In genomic region chr15:31571676-31572075, GRCh38 we compare ENCODE assay signal across 14 cellular contexts.
DNase-seq lines count a peak whose midpoint lies in the region; ATAC-seq and TF ChIP-seq lines count a peak whose summit lies in the region.
"Had no signal": no experiment of that assay in that cellular context is flagged by ENCODE, and none has a peak within 500 bp of the region (broad histone marks: within the 10 kb centered on the region; RNA-seq: fewer than 3 reads in every experiment).

No MANE protein-coding gene starts in this region.

- H3K27ac Mint-ChIP-seq in MCF 10A (ENCODE audit: low read depth, unreplicated experiment) (no peak overlapping the region), WTC11 (no peak overlapping the region)
- no peak overlapping the region for H3K27ac Mint-ChIP-seq in activated naive CD4-positive, alpha-beta T cell treated with anti-CD3 and anti-CD28 coated beads, Interleukin-2, amount 10 ng/mL, durations not matched to agents 7 days and 5 days
- H3K27ac Mint-ChIP-seq: activated T-helper 1 cell treated with anti-CD3 and anti-CD28 coated beads, Interleukin-12 subunit alpha, Interleukin-12 subunit beta, Interleukin-2, Interleukin-4 antibody, amounts not matched to agents 30 ng/mL and 10 ng/mL and 1 ng/mL, durations not matched to agents 14 hours and 24 hours and 36 hours; CD4-positive, alpha-beta memory T cell had no signal

- POLR2A ChIA-PET in MCF 10A (lab: Yijun Ruan, JAX): interaction anchor here (0.8 kb wide), 1 partner anchor 21 kb away, joined by 4 read pairs; no protein-coding TSS in a partner anchor
- POLR2A ChIA-PET in WTC11 (lab: Charles Lee): no interaction called here

- no peaks in the 10 kb centered on the region for H3K4me1 ChIP-seq in breast epithelium
- H3K4me1 ChIP-seq: esophagus muscularis mucosa had no signal

- H3K27ac ChIP-seq in breast epithelium: no peak overlapping the region
- H3K27ac ChIP-seq: esophagus muscularis mucosa had no signal

- H3K4me3 Mint-ChIP-seq in MCF 10A (ENCODE audit: unreplicated experiment) (no peak overlapping the region), WTC11 (no peak overlapping the region)
- no peak overlapping the region for H3K4me3 Mint-ChIP-seq in activated naive CD4-positive, alpha-beta T cell treated with anti-CD3 and anti-CD28 coated beads, Interleukin-2, amount 10 ng/mL, durations not matched to agents 7 days and 5 days
- H3K4me3 Mint-ChIP-seq: activated T-helper 1 cell treated with anti-CD3 and anti-CD28 coated beads, Interleukin-12 subunit alpha, Interleukin-12 subunit beta, Interleukin-2, Interleukin-4 antibody, amounts not matched to agents 30 ng/mL and 10 ng/mL and 1 ng/mL, durations not matched to agents 14 hours and 24 hours and 36 hours; CD4-positive, alpha-beta memory T cell had no signal

- no peak for TF ChIP-seq POLR2A in breast epithelium (IDR thresholded peaks at IDR 0.05)

- no TSS peak for BruUV-seq in MCF 10A (replicated peaks; lab: Mats Ljungman, UMichigan)

- CTCF ChIA-PET in MCF 10A (lab: Yijun Ruan, JAX): interaction anchor here (0.6 to 4.0 kb wide), 30 partner anchors 8 to 648 kb away, joined by 3 to 33 read pairs (median 4); partner anchors contain the start of gene OTUD7A
- CTCF ChIA-PET in WTC11 (lab: Charles Lee): no interaction called here
- CTCF ChIA-PET in activated naive CD4-positive, alpha-beta T cell treated with anti-CD3 and anti-CD28 coated beads, Interleukin-2, amount 10 ng/mL, durations not matched to agents 7 days and 5 days (lab: Charles Lee): no interaction called here

- H3K4me1 Mint-ChIP-seq in MCF 10A (ENCODE audit: insufficient read depth, unreplicated experiment) (peaks cover 5% of the 10 kb centered on the region), WTC11 (peaks cover 21% of the 10 kb centered on the region)
- no peaks in the 10 kb centered on the region for H3K4me1 Mint-ChIP-seq in activated naive CD4-positive, alpha-beta T cell treated with anti-CD3 and anti-CD28 coated beads, Interleukin-2, amount 10 ng/mL, durations not matched to agents 7 days and 5 days
- H3K4me1 Mint-ChIP-seq: CD4-positive, alpha-beta memory T cell had no signal

- peak; percentile 42 for TF ChIP-seq CTCF in MCF 10A (IDR thresholded peaks at IDR 0.05; ENCODE audit: unreplicated experiment)
- TF ChIP-seq CTCF in breast epithelium (IDR thresholded peaks at IDR 0.05): no peak
- TF ChIP-seq CTCF in WTC11 (IDR thresholded peaks at IDR 0.05): no peak

- H3K9me3 ChIP-seq in breast epithelium: peaks cover 0 to 4% of the 10 kb centered on the region in 2 donors

- peak; percentile 50; the same call in 1 of the 2 replicates for ATAC-seq in WTC11
- no peak for ATAC-seq in stimulated activated naive CD8-positive, alpha-beta T cell treated with anti-CD3 and anti-CD28 coated beads, Interleukin-15, Interleukin-2, amounts not matched to agents 100 U/mL and 50 U/mL, for 24 hours
- ATAC-seq: Right ventricle myocardium inferior had no signal

- H3K36me3 Mint-ChIP-seq in MCF 10A (ENCODE audit: insufficient read depth, unreplicated experiment) (no peaks in the 10 kb centered on the region), WTC11 (peaks cover 24% of the 10 kb centered on the region)
- no peaks in the 10 kb centered on the region for H3K36me3 Mint-ChIP-seq in activated naive CD4-positive, alpha-beta T cell treated with anti-CD3 and anti-CD28 coated beads, Interleukin-2, amount 10 ng/mL, durations not matched to agents 7 days and 5 days

- no peak overlapping the region for H3K4me3 ChIP-seq in breast epithelium
- H3K4me3 ChIP-seq: esophagus muscularis mucosa had no signal

- H3K27me3 ChIP-seq in breast epithelium: no peaks in the 10 kb centered on the region
- H3K27me3 ChIP-seq: esophagus muscularis mucosa had no signal

- peak; percentile 41 for DNase-seq in MCF 10A (ENCODE audit: unreplicated experiment)
- no peak for DNase-seq in breast epithelium (ENCODE audit: low spot score in 2 of 2)
- DNase-seq in M059J (ENCODE audit: low read depth): peak; percentile 11
- DNase-seq in WTC11 (ENCODE audit: low spot score): no peak
- DNase-seq in pons (ENCODE audit: low spot score): peak; percentile 18
- DNase-seq in putamen (ENCODE audit: low spot score): no peak
- no peak for DNase-seq in stimulated activated naive CD8-positive, alpha-beta T cell treated with anti-CD3 and anti-CD28 coated beads, Interleukin-15, Interleukin-2, amounts not matched to agents 100 U/mL and 50 U/mL, for 24 hours
- DNase-seq in activated naive CD4-positive, alpha-beta T cell treated with anti-CD3 and anti-CD28 coated beads, Interleukin-2, amount 10 ng/mL, durations not matched to agents 7 days and 5 days: no peak
- DNase-seq: activated CD4-positive, alpha-beta T cell treated with anti-CD3 and anti-CD28 coated beads for 4 hours; CD4-positive, alpha-beta memory T cell; H7 had no signal

- H3K9me3 Mint-ChIP-seq in MCF 10A (ENCODE audit: unreplicated experiment): no peaks in the 10 kb centered on the region
- peaks cover 32% of the 10 kb centered on the region for H3K9me3 Mint-ChIP-seq in WTC11
- H3K9me3 Mint-ChIP-seq in activated naive CD4-positive, alpha-beta T cell treated with anti-CD3 and anti-CD28 coated beads, Interleukin-2, amount 10 ng/mL, durations not matched to agents 7 days and 5 days: peaks cover 11% of the 10 kb centered on the region

- no peaks in the 10 kb centered on the region for H3K36me3 ChIP-seq in breast epithelium

- intact Hi-C loops in MCF 10A (cut with micrococcal nuclease): loop anchor here (1.0 to 2.0 kb wide), 2 partner anchors 297 to 401 kb away; no protein-coding TSS in a partner anchor
- intact Hi-C loops in breast epithelium (cut with DNase I; ENCODE audit: low total_unique reads): no loop called here

- H3K27me3 Mint-ChIP-seq in MCF 10A (ENCODE audit: insufficient read depth, unreplicated experiment) (no peaks in the 10 kb centered on the region), WTC11 (ENCODE audit: low read depth) (no peaks in the 10 kb centered on the region; the same call in 1 of the 2 replicates)
- H3K27me3 Mint-ChIP-seq in activated naive CD4-positive, alpha-beta T cell treated with anti-CD3 and anti-CD28 coated beads, Interleukin-2, amount 10 ng/mL, durations not matched to agents 7 days and 5 days: no peaks in the 10 kb centered on the region

TF ChIP-seq in WTC11, 78 proteins besides CTCF, POLR2A, EP300 and RAD21:
- TF ChIP-seq ATF1 (CRISPR knock-in tag; IDR thresholded peaks at IDR 0.05): no peak
- no peak for TF ChIP-seq SMAD4 (CRISPR knock-in tag; IDR thresholded peaks at IDR 0.05)
- no peak for TF ChIP-seq ELF4 (CRISPR knock-in tag; IDR thresholded peaks at IDR 0.05; ENCODE audit: low read depth)
- no peak for TF ChIP-seq TCF7 (CRISPR knock-in tag; IDR thresholded peaks at IDR 0.05; ENCODE audit: low read depth)
- TF ChIP-seq STAT6 (CRISPR knock-in tag; conservative IDR thresholded peaks at IDR 0.05; ENCODE audit: low read depth): no peak

Comparison
In these comparisons a context has a peak if more than half of its experiments do, and no peak if none do; other contexts are left out.
1. DNase-seq: peak in MCF 10A (single experiment), M059J (single experiment) and pons (single experiment); none in breast epithelium (0 of 2), WTC11 (single experiment), putamen (single experiment), stimulated activated naive CD8-positive, alpha-beta T cell treated with anti-CD3 and anti-CD28 coated beads, Interleukin-15, Interleukin-2, amounts not matched to agents 100 U/mL and 50 U/mL, for 24 hours (single experiment) and activated naive CD4-positive, alpha-beta T cell treated with anti-CD3 and anti-CD28 coated beads, Interleukin-2, amount 10 ng/mL, durations not matched to agents 7 days and 5 days (single experiment).